In the genomic region with DNA sequence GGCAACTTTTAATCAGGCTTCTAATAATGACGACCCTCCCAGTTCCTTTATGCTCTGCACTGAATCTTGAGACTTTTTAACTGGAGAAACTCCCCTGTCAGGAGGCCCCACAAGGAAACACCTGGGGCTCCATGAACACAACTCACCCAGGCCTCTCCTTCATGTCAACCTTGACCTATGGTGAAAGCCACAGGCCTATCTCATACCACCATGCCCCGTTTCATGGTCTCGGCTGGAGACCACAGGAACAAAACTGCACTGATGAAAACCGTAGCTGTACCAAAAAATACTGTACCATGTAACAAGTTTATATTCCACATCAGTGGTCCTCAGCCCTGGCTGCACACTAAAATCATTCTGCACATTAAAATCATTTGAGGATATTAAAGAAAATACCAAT, we compare ENCODE assay signal across 1 cellular context.
TF ChIP-seq lines count a peak whose summit lies in the region.

No MANE protein-coding gene starts in this region.

TF ChIP-seq in H1, 55 proteins besides CTCF, POLR2A, EP300 and RAD21 (continued from another document):
- no peak for TF ChIP-seq BACH1 (IDR thresholded peaks at IDR 0.05; ENCODE audit: low read length)
- no peak for TF ChIP-seq CBX8 (IDR thresholded peaks at IDR 0.05; ENCODE audit: borderline replicate concordance, low read depth, low read length)
- TF ChIP-seq GTF2F1 (IDR thresholded peaks at IDR 0.05; ENCODE audit: borderline replicate concordance, low read depth, low read length) = no peak
- TF ChIP-seq, protein P1, sequence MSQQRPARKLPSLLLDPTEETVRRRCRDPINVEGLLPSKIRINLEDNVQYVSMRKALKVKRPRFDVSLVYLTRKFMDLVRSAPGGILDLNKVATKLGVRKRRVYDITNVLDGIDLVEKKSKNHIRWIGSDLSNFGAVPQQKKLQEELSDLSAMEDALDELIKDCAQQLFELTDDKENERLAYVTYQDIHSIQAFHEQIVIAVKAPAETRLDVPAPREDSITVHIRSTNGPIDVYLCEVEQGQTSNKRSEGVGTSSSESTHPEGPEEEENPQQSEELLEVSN (IDR thresholded peaks at IDR 0.05) = no peak
- TF ChIP-seq KDM5A (IDR thresholded peaks at IDR 0.05; ENCODE audit: low read length) = no peak
- TF ChIP-seq YY1 (IDR thresholded peaks at IDR 0.05; ENCODE audit: low read depth, low read length) = no peak
- no peak for TF ChIP-seq EGR1 (IDR thresholded peaks at IDR 0.05; ENCODE audit: borderline replicate concordance, low read depth, low read length)
- TF ChIP-seq PHF8 (conservative IDR thresholded peaks at IDR 0.05; ENCODE audit: low read depth, low read length) = no peak
- TF ChIP-seq EZH2 (IDR thresholded peaks at IDR 0.05; ENCODE audit: low read depth, low read length, severe bottlenecking) = no peak
- TF ChIP-seq, protein P2, sequence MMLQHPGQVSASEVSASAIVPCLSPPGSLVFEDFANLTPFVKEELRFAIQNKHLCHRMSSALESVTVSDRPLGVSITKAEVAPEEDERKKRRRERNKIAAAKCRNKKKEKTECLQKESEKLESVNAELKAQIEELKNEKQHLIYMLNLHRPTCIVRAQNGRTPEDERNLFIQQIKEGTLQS (IDR thresholded peaks at IDR 0.05; ENCODE audit: insufficient read depth, low read depth, low read length) = no peak
- no peak for TF ChIP-seq TAF1 (IDR thresholded peaks at IDR 0.05; ENCODE audit: low read depth, low read length)
- TF ChIP-seq SP1 (IDR thresholded peaks at IDR 0.05; ENCODE audit: low read depth, low read length) = no peak
- TF ChIP-seq SIRT6 (IDR thresholded peaks at IDR 0.05; ENCODE audit: low read length) = no peak
- no peak for TF ChIP-seq POLR2AphosphoS5 (IDR thresholded peaks at IDR 0.05; ENCODE audit: low read depth, low read length)
- TF ChIP-seq RBBP5 (IDR thresholded peaks at IDR 0.05; ENCODE audit: borderline replicate concordance, low read depth, low read length) = no peak
- no peak for TF ChIP-seq TCF12 (IDR thresholded peaks at IDR 0.05; ENCODE audit: low read depth, low read length)
